ENCODE assay signal across 8 cellular contexts in the genomic region with DNA sequence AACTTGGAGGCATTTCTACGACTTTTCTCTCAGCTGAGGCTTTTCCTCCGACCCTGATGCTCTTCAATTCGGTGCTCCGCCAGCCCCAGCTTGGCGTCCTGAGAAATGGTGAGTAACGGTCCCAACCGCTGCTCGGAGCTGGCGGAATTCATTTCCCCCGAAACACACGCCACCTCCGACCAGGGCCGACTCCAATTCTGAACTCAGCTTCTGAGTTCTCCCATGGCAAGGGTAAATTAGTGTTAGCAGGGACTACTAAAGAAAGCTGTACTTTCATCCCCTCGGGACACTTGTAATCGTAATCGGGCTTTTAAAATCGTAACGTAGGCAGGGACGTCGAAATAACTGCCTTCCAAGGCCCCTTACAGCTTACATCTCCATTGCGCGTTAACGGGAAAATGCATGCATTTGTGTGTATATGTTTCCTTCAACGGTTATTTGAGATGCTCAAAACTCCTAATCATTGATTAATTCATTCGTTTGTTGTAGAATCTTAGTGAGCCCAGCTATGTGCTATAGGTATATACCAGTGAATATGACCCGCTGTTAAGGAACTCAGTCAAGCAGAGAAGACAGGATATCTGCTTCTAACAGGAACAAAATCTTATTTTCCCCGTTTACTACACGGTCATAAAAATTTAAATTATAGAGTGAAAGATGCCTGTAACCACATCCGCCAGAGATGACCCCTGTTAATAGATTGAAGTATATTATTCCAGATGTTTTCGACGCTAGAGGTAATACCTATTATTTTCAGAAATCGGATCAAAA. TPM values are rescaled to one million over a fixed set of nuclear protein-coding genes. Genes with fewer than 3 reads are reported as not detected.
DNase-seq lines count a peak whose midpoint lies in the region; ATAC-seq lines count a peak whose summit lies in the region.

No MANE protein-coding gene starts in this region.

- no peaks in the 10 kb centered on the region for H3K27me3 Mint-ChIP-seq in dendritic cell treated with granulocyte-macrophage colony-stimulating factor and Interleukin-4, amounts not matched to agents 40 ng/mL and 50 ng/mL, for 4 days

- H3K4me1 ChIP-seq in Karpas-422 (ENCODE audit: low read length) (peaks cover 53% of the 10 kb centered on the region), neuron (ENCODE audit: insufficient read depth, low read length) (peaks cover 18% of the 10 kb centered on the region)

- H3K4me3 Mint-ChIP-seq in dendritic cell treated with granulocyte-macrophage colony-stimulating factor and Interleukin-4, amounts not matched to agents 40 ng/mL and 50 ng/mL, for 4 days, result peak overlapping the region; percentile 93

- peaks cover 65% of the 10 kb centered on the region for H3K4me1 Mint-ChIP-seq in dendritic cell treated with granulocyte-macrophage colony-stimulating factor and Interleukin-4, amounts not matched to agents 40 ng/mL and 50 ng/mL, for 4 days (ENCODE audit: low read depth)

- H3K36me3 ChIP-seq in Karpas-422 (ENCODE audit: insufficient read depth, low read length) (peaks cover 24% of the 10 kb centered on the region; the same call in 1 of the 2 replicates), neuron (ENCODE audit: insufficient read depth, low read length) (peaks cover 23% of the 10 kb centered on the region)

- H3K9ac ChIP-seq in Karpas-422 (ENCODE audit: low read length), result peak overlapping the region; percentile 71

- peaks cover 17% of the 10 kb centered on the region for H3K36me3 Mint-ChIP-seq in dendritic cell treated with granulocyte-macrophage colony-stimulating factor and Interleukin-4, amounts not matched to agents 40 ng/mL and 50 ng/mL, for 4 days (ENCODE audit: low read depth)

- intact Hi-C loops in dendritic cell treated with granulocyte-macrophage colony-stimulating factor and Interleukin-4, amounts not matched to agents 40 ng/mL and 50 ng/mL, for 4 days (cut with micrococcal nuclease), result loop anchor here (1.0 kb wide), 1 partner anchor 356 kb away; no protein-coding TSS in a partner anchor

- ATAC-seq in GM21825 (IDR thresholded peaks at IDR 0.05; ENCODE audit: unreplicated experiment), result peak; percentile 7

- H3K4me3 ChIP-seq in Karpas-422 (ENCODE audit: low read length) (peak overlapping the region; percentile 88), neuron (ENCODE audit: low read length) (peak overlapping the region; percentile 66)

- H3K9me3 ChIP-seq in Karpas-422 (ENCODE audit: low read length), result no peaks in the 10 kb centered on the region
- peaks cover 4% of the 10 kb centered on the region for H3K9me3 ChIP-seq in neuron (ENCODE audit: low read length)

- peaks cover 7% of the 10 kb centered on the region for H4K20me1 ChIP-seq in Karpas-422 (ENCODE audit: insufficient read depth, low read depth, low read length)

- H3K9me2 ChIP-seq in Karpas-422 (replicated peaks; ENCODE audit: insufficient read depth, low read length), result no peaks in the 10 kb centered on the region

- peaks cover 91% of the 10 kb centered on the region for H3K79me2 ChIP-seq in Karpas-422 (ENCODE audit: low read length)

- peak overlapping the region; percentile 79 for H2AFZ ChIP-seq in Karpas-422 (ENCODE audit: low read length)
- H2AFZ ChIP-seq in neuron (ENCODE audit: low read depth, low read length), result peak overlapping the region; percentile 100

- H3K27ac Mint-ChIP-seq in dendritic cell treated with granulocyte-macrophage colony-stimulating factor and Interleukin-4, amounts not matched to agents 40 ng/mL and 50 ng/mL, for 4 days, result peak overlapping the region; percentile 88

- DNase-seq in NCI-H1417 (lab: John Stamatoyannopoulos, UW) (peak in 2 of 3 experiments; percentile 11 to 76), NCI-H1417 treated with DMSO at 0.1 percent for 48 hours (lab: John Stamatoyannopoulos, UW) (no peak), Karpas-422 (peak; percentile 58), activated gamma-delta T cell treated with Interleukin-2 at 50 U/mL for 16 hours (no peak)
- no peak for DNase-seq in stimulated activated CD8-positive, alpha-beta memory T cell treated with anti-CD3 and anti-CD28 coated beads, Interleukin-4, amount 100 ng/mL, for 48 hours

- H3K27me3 ChIP-seq in Karpas-422 (ENCODE audit: low read length), result no peaks in the 10 kb centered on the region
- H3K27me3 ChIP-seq in neuron (ENCODE audit: insufficient read depth, low read length), result no peaks in the 10 kb centered on the region

- H3K27ac ChIP-seq in Karpas-422 (ENCODE audit: low read length), result peak overlapping the region; percentile 78

- no peaks in the 10 kb centered on the region for H3K9me3 Mint-ChIP-seq in dendritic cell treated with granulocyte-macrophage colony-stimulating factor and Interleukin-4, amounts not matched to agents 40 ng/mL and 50 ng/mL, for 4 days

- peak overlapping the region; percentile 86 for H3K4me2 ChIP-seq in Karpas-422 (ENCODE audit: low read depth, low read length, poor library complexity, severe bottlenecking)

RNA-seq across cellular contexts. Expression of a gene that starts 0.5 kb away (rescaled TPM):
- 10.4 and 13.5 TPM in 2 replicates for total RNA-seq in Karpas-422 (2014; rRNA removed; shearing (Covaris generic); ENCODE audit: low replicate concordance)

RNA-seq across cellular contexts. Expression of a gene that starts 0.7 kb away (rescaled TPM):
- total RNA-seq in Karpas-422 (2014; rRNA removed; shearing (Covaris generic); ENCODE audit: low replicate concordance), result 22.4 and 38.3 TPM in 2 replicates

Comparison
In these comparisons a context has a peak if more than half of its experiments do, and no peak if none do; other contexts are left out.
1. DNase-seq: peak in NCI-H1417 (2 of 3) and Karpas-422 (single experiment); none in NCI-H1417 treated with DMSO at 0.1 percent for 48 hours (single experiment), stimulated activated CD8-positive, alpha-beta memory T cell treated with anti-CD3 and anti-CD28 coated beads, Interleukin-4, amount 100 ng/mL, for 48 hours (single experiment) and activated gamma-delta T cell treated with Interleukin-2 at 50 U/mL for 16 hours (single experiment).